8 cellular contexts compared by ENCODE assay signal in genomic region chr11:118251858-118252652, GRCh38. TPM values are rescaled to one million over a fixed set of nuclear protein-coding genes. Genes with fewer than 3 reads are reported as not detected.
DNase-seq lines count a peak whose midpoint lies in the region; ATAC-seq and TF ChIP-seq lines count a peak whose summit lies in the region.

Gene MPZL3, minus strand, starts transcription at chr11:118252365. Its CDS starts 71 bp downstream, at chr11:118252294.

- H3K79me1 ChIP-seq in IMR-90 (ENCODE audit: low read depth in 1 of 2, low read length in 2 of 2) = no peaks in the 10 kb centered on the region

- H3K56ac ChIP-seq in IMR-90 (ENCODE audit: extremely low read depth, insufficient read depth, low read length) = no peak within 1 kb of the TSS

- TF ChIP-seq POLR2A in IMR-90 (IDR thresholded peaks at IDR 0.05; ENCODE audit: low read depth, low read length) = no peak

- H2AFZ ChIP-seq in IMR-90 (replicated peaks; ENCODE audit: low read length, poor library complexity) (peak within 1 kb of the TSS; percentile 95), OCI-LY3 (ENCODE audit: low read depth, low read length) (peak within 1 kb of the TSS; percentile 85)

- H2BK120ac ChIP-seq in IMR-90 (ENCODE audit: low read depth, low read length) = no peak within 1 kb of the TSS

- H3K27ac ChIP-seq in IMR-90 (ENCODE audit: insufficient read depth, low read length) (peak within 1 kb of the TSS; percentile 58; the same call in 1 of the 2 replicates), OCI-LY3 (ENCODE audit: low read length) (peak within 1 kb of the TSS; percentile 56), epithelial cell of prostate (peak within 1 kb of the TSS; percentile 97)

- intact Hi-C loops in IMR-90 (cut with micrococcal nuclease) = no loop called here

- peak within 1 kb of the TSS; percentile 50; the same call in 1 of the 2 replicates for H4K91ac ChIP-seq in IMR-90 (ENCODE audit: insufficient read depth, low read depth, low read length)

- H2AK9ac ChIP-seq in IMR-90 (replicated peaks; ENCODE audit: low read depth, low read length, poor library complexity) = peak within 1 kb of the TSS; percentile 19

- ATAC-seq in IMR-90 (ENCODE audit: low read depth) = peak; percentile 27; the same call in 1 of the 2 replicates

- peak within 1 kb of the TSS; percentile 92 for H3K4me3 ChIP-seq in IMR-90 (ENCODE audit: insufficient read depth, low read depth, low read length)
- H3K4me3 ChIP-seq in OCI-LY3 (ENCODE audit: low read length) = peak within 1 kb of the TSS; percentile 85

- no peak within 1 kb of the TSS for H3K9ac ChIP-seq in IMR-90 (ENCODE audit: low read depth, low read length)
- H3K9ac ChIP-seq in OCI-LY3 (ENCODE audit: low read length) = peak within 1 kb of the TSS; percentile 59

- H2AK5ac ChIP-seq in IMR-90 (ENCODE audit: low read depth, low read length) = no peak within 1 kb of the TSS

- H4K5ac ChIP-seq in IMR-90 (ENCODE audit: low read depth, low read length) = peak within 1 kb of the TSS; percentile 99

- H3K18ac ChIP-seq in IMR-90 (ENCODE audit: low read depth, low read length) = peak within 1 kb of the TSS; percentile 47; the same call in 1 of the 2 replicates

- TF ChIP-seq CTCF in GM20000 (IDR thresholded peaks at IDR 0.05; ENCODE audit: extremely low read depth, missing control alignments) (no peak), IMR-90 (conservative IDR thresholded peaks at IDR 0.05; ENCODE audit: low read depth, low read length) (no peak), OCI-LY3 (IDR thresholded peaks at IDR 0.05; ENCODE audit: low read depth, low read length) (no peak)

- BruUV-seq in IMR-90 (replicated peaks; lab: Mats Ljungman, UMichigan) = no TSS peak

- DNase-seq in C1 segment of cervical spinal cord (lab: John Stamatoyannopoulos, UW) = peak in 12 of 14 donors; percentile 13 to 89 (median 40)
- DNase-seq in GM20000 (ENCODE audit: low spot score) = peak; percentile 79
- peak; percentile 44 for DNase-seq in IMR-90
- peak; percentile 69 for DNase-seq in activated T-cell treated with anti-CD3 and anti-CD28 coated beads for 48 hours (ENCODE audit: low read depth)
- DNase-seq in epithelial cell of prostate (ENCODE audit: low read depth, low spot score) = peak; percentile 98
- DNase-seq in middle frontal gyrus (ENCODE audit: extremely low spot score, low spot score) = peak; percentile 36
- peak; percentile 69 to 72 for DNase-seq in stimulated activated CD8-positive, alpha-beta memory T cell treated with anti-CD3 and anti-CD28 coated beads, Interleukin-15, amount 100 ng/mL, for 48 hours (ENCODE audit: low read depth in 2 of 2)

- peak within 1 kb of the TSS; percentile 14; the same call in 1 of the 2 replicates for H3K4ac ChIP-seq in IMR-90 (ENCODE audit: low read depth, low read length)

- CTCF ChIA-PET in IMR-90 (lab: Yijun Ruan, JAX) = no interaction called here

- POLR2A ChIA-PET in IMR-90 (lab: Charles Lee; ENCODE audit: unreplicated experiment) = no interaction called here

- H2BK15ac ChIP-seq in IMR-90 (ENCODE audit: low read depth, low read length) = no peak within 1 kb of the TSS

- H3K27me3 ChIP-seq in IMR-90 (ENCODE audit: control insufficient read depth, insufficient read depth, low read length) = no peaks in the 10 kb centered on the region
- H3K27me3 ChIP-seq in OCI-LY3 (ENCODE audit: low read depth, low read length) = no peaks in the 10 kb centered on the region

- WGBS in IMR-90 (ENCODE audit: extremely low coverage in 2 of 2, insufficient read length in 1 of 2), 2 experiments = 6% methylated on average over 10 of the region's 33 CpGs; no CpG with 5 or more reads in 1 of the 2 experiments

- no peak within 1 kb of the TSS for H2BK20ac ChIP-seq in IMR-90 (ENCODE audit: low read depth, low read length)

- TF ChIP-seq RAD21 in IMR-90 (IDR thresholded peaks at IDR 0.05; ENCODE audit: low read length) = no peak

- no peaks in the 10 kb centered on the region for H3K79me2 ChIP-seq in OCI-LY3 (ENCODE audit: low read length)

- H3K9me3 ChIP-seq in IMR-90 (ENCODE audit: control insufficient read depth, insufficient read depth, low read length) (no peaks in the 10 kb centered on the region), OCI-LY3 (ENCODE audit: insufficient read depth, low read length) (no peaks in the 10 kb centered on the region)

- H4K20me1 ChIP-seq in IMR-90 (ENCODE audit: insufficient read depth, low read length) (no peaks in the 10 kb centered on the region), OCI-LY3 (ENCODE audit: insufficient read depth, low read length) (no peaks in the 10 kb centered on the region)

- H3K9me1 ChIP-seq in IMR-90 (ENCODE audit: insufficient read depth, low read length) = no peaks in the 10 kb centered on the region

- in situ Hi-C loops in IMR-90 (cut with MboI; ENCODE audit: low sequenced_read_pairs) = no loop called here

- no peak within 1 kb of the TSS for H3K14ac ChIP-seq in IMR-90 (replicated peaks; ENCODE audit: low read depth, low read length)

- peak within 1 kb of the TSS; percentile 73 to 90 for H4K8ac ChIP-seq in IMR-90 (ENCODE audit: low read depth in 2 of 2, low read length in 2 of 2)

- H3K36me3 ChIP-seq in IMR-90 (ENCODE audit: control insufficient read depth, insufficient read depth, low read length) = no peaks in the 10 kb centered on the region
- no peaks in the 10 kb centered on the region for H3K36me3 ChIP-seq in OCI-LY3 (replicated peaks; ENCODE audit: low read depth, low read length)

- H3K4me2 ChIP-seq in IMR-90 (ENCODE audit: low read depth, low read length) (peak within 1 kb of the TSS; percentile 91), OCI-LY3 (ENCODE audit: low read length) (peak within 1 kb of the TSS; percentile 83)

- dilution Hi-C loops in IMR-90 (cut with HindIII; ENCODE audit: low sequenced_read_pairs, unreplicated experiment) = no loop called here

- no peaks in the 10 kb centered on the region for H3K4me1 ChIP-seq in IMR-90 (ENCODE audit: control insufficient read depth, insufficient read depth, low read length)
- peaks cover 5% of the 10 kb centered on the region; the same call in 1 of the 2 replicates for H3K4me1 ChIP-seq in OCI-LY3 (ENCODE audit: low read length)

- no peak within 1 kb of the TSS for H2BK5ac ChIP-seq in IMR-90 (ENCODE audit: low read depth, low read length, poor library complexity, severe bottlenecking)

- no peak within 1 kb of the TSS for H3K23ac ChIP-seq in IMR-90 (ENCODE audit: low read depth, low read length)

TF ChIP-seq in IMR-90, 13 proteins besides CTCF, POLR2A, EP300 and RAD21:
- no peak for TF ChIP-seq MXI1 (IDR thresholded peaks at IDR 0.05; ENCODE audit: borderline replicate concordance, low read depth, low read length)
- no peak for TF ChIP-seq BHLHE40 (IDR thresholded peaks at IDR 0.05; ENCODE audit: low read depth, low read length)
- no peak for TF ChIP-seq ELK1 (IDR thresholded peaks at IDR 0.05; ENCODE audit: borderline replicate concordance, low read depth, low read length)
- no peak for TF ChIP-seq USF2 (IDR thresholded peaks at IDR 0.05; ENCODE audit: low read depth, low read length)
- TF ChIP-seq NFE2L2 (IDR thresholded peaks at IDR 0.05; ENCODE audit: low read depth, low read length) = no peak
- TF ChIP-seq CHD1 (IDR thresholded peaks at IDR 0.05; ENCODE audit: low read depth, low read length) = no peak
- TF ChIP-seq RCOR1 (IDR thresholded peaks at IDR 0.05; ENCODE audit: insufficient replicate concordance, low read length) = no peak
- no peak for TF ChIP-seq CEBPB (IDR thresholded peaks at IDR 0.05; ENCODE audit: low read depth, low read length)
- TF ChIP-seq FOS (IDR thresholded peaks at IDR 0.05; ENCODE audit: low read depth, low read length) = no peak
- no peak for TF ChIP-seq MAFK (IDR thresholded peaks at IDR 0.05; ENCODE audit: low read depth, low read length)
- TF ChIP-seq SMC3 (IDR thresholded peaks at IDR 0.05; ENCODE audit: low read depth, low read length) = no peak

RNA-seq across cellular contexts. Expression of gene MPZL3, which starts in this region (rescaled TPM):
- 0.36 and 0.56 TPM in 2 replicates for total RNA-seq in IMR-90 (2012; rRNA removed)
- 0.14 and 0.15 TPM in 2 replicates for polyA plus RNA-seq in IMR-90 (2012; rRNA removed)
- polyA plus RNA-seq in IMR-90 (2012; cell fraction: cytosol; rRNA removed) = 0.01 and 0.02 TPM in 2 replicates
- 0.08 TPM in 1 of 2 replicates, not detected in the other for polyA plus RNA-seq in IMR-90 (2012; cell fraction: nucleus; rRNA removed; ENCODE audit: low replicate concordance)

Comparison
In these comparisons a context has a peak if more than half of its experiments do, and no peak if none do; other contexts are left out.
1. Peak in every context shown above with its lines: DNase-seq, ATAC-seq, H3K4me3 ChIP-seq and H3K27ac ChIP-seq.
2. Peak in DNase-seq, ATAC-seq, H3K4me3 ChIP-seq, H3K27ac ChIP-seq and H3K4me2 ChIP-seq in IMR-90; RNA of the gene not detected or under 1 TPM.
3. DNase-seq: peak in every context shown above with its lines; median percentile 98 in epithelial cell of prostate; 79 in GM20000; 70 in stimulated activated CD8-positive, alpha-beta memory T cell treated with anti-CD3 and anti-CD28 coated beads, Interleukin-15, amount 100 ng/mL, for 48 hours; 69 in activated T-cell treated with anti-CD3 and anti-CD28 coated beads for 48 hours; 44 in IMR-90; 40 in C1 segment of cervical spinal cord; 36 in middle frontal gyrus.